1 cellular context compared by ENCODE assay signal in the genomic region with DNA sequence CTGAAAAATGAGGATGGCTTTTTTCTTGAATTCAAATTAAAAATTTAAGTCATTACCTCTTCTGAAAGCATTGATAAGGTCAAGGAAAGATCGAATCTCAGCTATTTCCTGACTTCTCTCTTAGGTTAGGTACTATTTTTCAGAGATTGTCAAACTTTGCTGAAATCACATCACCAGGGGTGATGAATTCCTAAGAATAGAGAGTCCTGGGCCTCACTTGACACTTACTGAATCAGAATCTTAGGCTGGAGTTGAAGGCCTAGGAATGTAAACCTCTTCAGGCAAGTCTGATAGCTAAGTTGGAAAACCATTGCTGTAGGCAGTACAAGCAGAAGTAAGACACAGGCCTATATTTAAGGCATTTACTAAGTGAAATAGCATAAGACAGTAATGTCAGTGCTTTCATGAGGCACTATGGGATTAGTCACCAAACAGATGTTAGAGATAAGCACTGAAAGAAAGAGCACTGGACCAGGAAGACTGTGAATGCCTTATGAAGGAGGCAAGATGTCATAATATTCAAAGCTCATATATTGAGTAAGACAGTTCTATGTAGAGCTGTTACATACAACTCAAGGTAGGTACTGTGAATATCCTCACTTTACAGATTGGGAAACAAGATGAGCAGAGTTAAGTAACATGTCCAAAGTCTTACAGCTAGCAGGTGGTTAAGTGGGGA.
TF ChIP-seq lines count a peak whose summit lies in the region.

No MANE protein-coding gene starts in this region.

TF ChIP-seq in K562, 482 proteins besides CTCF, POLR2A, EP300 and RAD21 (continued from another document):
- TF ChIP-seq, protein P1, sequence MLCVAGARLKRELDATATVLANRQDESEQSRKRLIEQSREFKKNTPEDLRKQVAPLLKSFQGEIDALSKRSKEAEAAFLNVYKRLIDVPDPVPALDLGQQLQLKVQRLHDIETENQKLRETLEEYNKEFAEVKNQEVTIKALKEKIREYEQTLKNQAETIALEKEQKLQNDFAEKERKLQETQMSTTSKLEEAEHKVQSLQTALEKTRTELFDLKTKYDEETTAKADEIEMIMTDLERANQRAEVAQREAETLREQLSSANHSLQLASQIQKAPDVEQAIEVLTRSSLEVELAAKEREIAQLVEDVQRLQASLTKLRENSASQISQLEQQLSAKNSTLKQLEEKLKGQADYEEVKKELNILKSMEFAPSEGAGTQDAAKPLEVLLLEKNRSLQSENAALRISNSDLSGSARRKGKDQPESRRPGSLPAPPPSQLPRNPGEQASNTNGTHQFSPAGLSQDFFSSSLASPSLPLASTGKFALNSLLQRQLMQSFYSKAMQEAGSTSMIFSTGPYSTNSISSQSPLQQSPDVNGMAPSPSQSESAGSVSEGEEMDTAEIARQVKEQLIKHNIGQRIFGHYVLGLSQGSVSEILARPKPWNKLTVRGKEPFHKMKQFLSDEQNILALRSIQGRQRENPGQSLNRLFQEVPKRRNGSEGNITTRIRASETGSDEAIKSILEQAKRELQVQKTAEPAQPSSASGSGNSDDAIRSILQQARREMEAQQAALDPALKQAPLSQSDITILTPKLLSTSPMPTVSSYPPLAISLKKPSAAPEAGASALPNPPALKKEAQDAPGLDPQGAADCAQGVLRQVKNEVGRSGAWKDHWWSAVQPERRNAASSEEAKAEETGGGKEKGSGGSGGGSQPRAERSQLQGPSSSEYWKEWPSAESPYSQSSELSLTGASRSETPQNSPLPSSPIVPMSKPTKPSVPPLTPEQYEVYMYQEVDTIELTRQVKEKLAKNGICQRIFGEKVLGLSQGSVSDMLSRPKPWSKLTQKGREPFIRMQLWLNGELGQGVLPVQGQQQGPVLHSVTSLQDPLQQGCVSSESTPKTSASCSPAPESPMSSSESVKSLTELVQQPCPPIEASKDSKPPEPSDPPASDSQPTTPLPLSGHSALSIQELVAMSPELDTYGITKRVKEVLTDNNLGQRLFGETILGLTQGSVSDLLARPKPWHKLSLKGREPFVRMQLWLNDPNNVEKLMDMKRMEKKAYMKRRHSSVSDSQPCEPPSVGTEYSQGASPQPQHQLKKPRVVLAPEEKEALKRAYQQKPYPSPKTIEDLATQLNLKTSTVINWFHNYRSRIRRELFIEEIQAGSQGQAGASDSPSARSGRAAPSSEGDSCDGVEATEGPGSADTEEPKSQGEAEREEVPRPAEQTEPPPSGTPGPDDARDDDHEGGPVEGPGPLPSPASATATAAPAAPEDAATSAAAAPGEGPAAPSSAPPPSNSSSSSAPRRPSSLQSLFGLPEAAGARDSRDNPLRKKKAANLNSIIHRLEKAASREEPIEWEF (CRISPR knock-in tag; IDR thresholded peaks at IDR 0.05), result no peak
- TF ChIP-seq MLX (CRISPR knock-in tag; conservative IDR thresholded peaks at IDR 0.05), result no peak
- TF ChIP-seq ARID3A (IDR thresholded peaks at IDR 0.05; ENCODE audit: borderline replicate concordance, low read depth, low read length), result 0 out of 2 replicates have a peak, but pooled peaks have one; percentile 25
- TF ChIP-seq TSHZ1 (CRISPR knock-in tag; IDR thresholded peaks at IDR 0.05), result no peak
- TF ChIP-seq DPF2 (IDR thresholded peaks at IDR 0.05), result peak; percentile 87
- TF ChIP-seq HDGF (IDR thresholded peaks at IDR 0.05), result no peak
- TF ChIP-seq FOSL1 (tag; conservative IDR thresholded peaks at IDR 0.05), result peak; percentile 95
- no peak for TF ChIP-seq EZH2 (IDR thresholded peaks at IDR 0.05; ENCODE audit: borderline replicate concordance, low read depth, low read length)
- TF ChIP-seq, protein P2, sequence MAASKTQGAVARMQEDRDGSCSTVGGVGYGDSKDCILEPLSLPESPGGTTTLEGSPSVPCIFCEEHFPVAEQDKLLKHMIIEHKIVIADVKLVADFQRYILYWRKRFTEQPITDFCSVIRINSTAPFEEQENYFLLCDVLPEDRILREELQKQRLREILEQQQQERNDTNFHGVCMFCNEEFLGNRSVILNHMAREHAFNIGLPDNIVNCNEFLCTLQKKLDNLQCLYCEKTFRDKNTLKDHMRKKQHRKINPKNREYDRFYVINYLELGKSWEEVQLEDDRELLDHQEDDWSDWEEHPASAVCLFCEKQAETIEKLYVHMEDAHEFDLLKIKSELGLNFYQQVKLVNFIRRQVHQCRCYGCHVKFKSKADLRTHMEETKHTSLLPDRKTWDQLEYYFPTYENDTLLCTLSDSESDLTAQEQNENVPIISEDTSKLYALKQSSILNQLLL (CRISPR knock-in tag; IDR thresholded peaks at IDR 0.05; ENCODE audit: borderline replicate concordance), result no peak
- no peak for TF ChIP-seq SAFB2 (IDR thresholded peaks at IDR 0.05; ENCODE audit: borderline replicate concordance, low read depth, low read length, severe bottlenecking)
- peak; percentile 66; the same call in 1 of the 2 replicates for TF ChIP-seq EHMT2 (IDR thresholded peaks at IDR 0.05)
- TF ChIP-seq ARID1B (IDR thresholded peaks at IDR 0.05), result peak; percentile 80
- no peak for TF ChIP-seq ZNF347 (CRISPR knock-in tag; IDR thresholded peaks at IDR 0.05; ENCODE audit: low read depth)
- TF ChIP-seq BHLHE40 (IDR thresholded peaks at IDR 0.05; ENCODE audit: low read length), result no peak
- TF ChIP-seq XRCC4 (IDR thresholded peaks at IDR 0.05; ENCODE audit: extremely low read depth, insufficient read depth, insufficient read length), result no peak
- peak; percentile 65 to 74; a peak in 2 of 4 replicates for TF ChIP-seq KDM1A (IDR thresholded peaks at IDR 0.05)
- TF ChIP-seq, protein P3, sequence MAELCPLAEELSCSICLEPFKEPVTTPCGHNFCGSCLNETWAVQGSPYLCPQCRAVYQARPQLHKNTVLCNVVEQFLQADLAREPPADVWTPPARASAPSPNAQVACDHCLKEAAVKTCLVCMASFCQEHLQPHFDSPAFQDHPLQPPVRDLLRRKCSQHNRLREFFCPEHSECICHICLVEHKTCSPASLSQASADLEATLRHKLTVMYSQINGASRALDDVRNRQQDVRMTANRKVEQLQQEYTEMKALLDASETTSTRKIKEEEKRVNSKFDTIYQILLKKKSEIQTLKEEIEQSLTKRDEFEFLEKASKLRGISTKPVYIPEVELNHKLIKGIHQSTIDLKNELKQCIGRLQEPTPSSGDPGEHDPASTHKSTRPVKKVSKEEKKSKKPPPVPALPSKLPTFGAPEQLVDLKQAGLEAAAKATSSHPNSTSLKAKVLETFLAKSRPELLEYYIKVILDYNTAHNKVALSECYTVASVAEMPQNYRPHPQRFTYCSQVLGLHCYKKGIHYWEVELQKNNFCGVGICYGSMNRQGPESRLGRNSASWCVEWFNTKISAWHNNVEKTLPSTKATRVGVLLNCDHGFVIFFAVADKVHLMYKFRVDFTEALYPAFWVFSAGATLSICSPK (IDR thresholded peaks at IDR 0.05; ENCODE audit: borderline replicate concordance), result no peak
- TF ChIP-seq OTX1 (CRISPR knock-in tag; IDR thresholded peaks at IDR 0.05), result no peak
- peak; percentile 88 for TF ChIP-seq GATA2 (CRISPR knock-in tag; IDR thresholded peaks at IDR 0.05)
- TF ChIP-seq CTBP1 (IDR thresholded peaks at IDR 0.05; ENCODE audit: borderline replicate concordance), result 0 out of 2 replicates have a peak, but pooled peaks have one; percentile 21
- 0 out of 2 replicates have a peak, but pooled peaks have one; percentile 10 for TF ChIP-seq CREM (IDR thresholded peaks at IDR 0.05; ENCODE audit: low read depth)
TF ChIP-seq in K562: peak in this region for 27.
